ENCODE assay signal across 8 cellular contexts in the genomic region with DNA sequence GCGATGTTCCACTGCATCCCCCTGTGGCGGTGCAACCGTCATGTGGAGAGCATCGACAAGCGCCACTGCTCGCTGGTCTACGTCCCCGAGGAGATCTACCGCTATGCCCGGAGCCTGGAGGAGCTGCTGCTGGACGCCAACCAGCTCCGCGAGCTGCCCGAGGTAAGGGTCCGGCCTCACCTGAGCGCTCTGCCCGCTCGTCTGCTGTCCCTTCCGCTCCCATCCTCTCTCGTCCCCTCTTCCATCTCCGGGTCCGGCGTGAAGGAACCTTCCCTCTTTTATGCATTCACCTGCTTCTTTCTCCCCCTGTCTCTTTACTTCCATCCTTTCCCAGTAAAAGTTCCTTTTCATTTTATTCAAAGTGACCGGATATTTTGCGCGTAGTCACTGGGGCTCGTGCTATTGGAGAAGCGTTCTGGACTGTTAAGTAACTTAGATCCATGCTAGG. TPM values are rescaled to one million over a fixed set of nuclear protein-coding genes. Genes with fewer than 3 reads are reported as not detected.
DNase-seq lines count a peak whose midpoint lies in the region; ATAC-seq and TF ChIP-seq lines count a peak whose summit lies in the region.

No MANE protein-coding gene starts in this region.

- TF ChIP-seq RAD21 in HCT116 (IDR thresholded peaks at IDR 0.05; ENCODE audit: low read depth): no peak

- H3K4me3 ChIP-seq in DOHH2 (ENCODE audit: low read length) (peak overlapping the region; percentile 79), HCT116 (replicated peaks in 1 of 2; ENCODE audit: low read depth in 1 of 2, low read length in 2 of 2) (peak overlapping the region; percentile 65 to 75), coronary artery (peak overlapping the region; percentile 91), mucosa of rectum (ENCODE audit: low read length in 2 of 2) (peak overlapping the region; percentile 94 to 96)

- H3K27me3 ChIP-seq in DOHH2 (ENCODE audit: control insufficient read depth, low read length) (peaks cover 16% of the 10 kb centered on the region), HCT116 (ENCODE audit: insufficient read depth, low read length) (no peaks in the 10 kb centered on the region), mucosa of rectum (ENCODE audit: control insufficient read depth in 2 of 2, insufficient read depth in 2 of 2, low read length in 2 of 2) (no peaks in the 10 kb centered on the region)

- TF ChIP-seq POLR2A in HCT116 (IDR thresholded peaks at IDR 0.05; ENCODE audit: borderline replicate concordance, extremely low read depth, insufficient read depth, insufficient read length): no peak

- BruUV-seq in HCT116 (replicated peaks; lab: Mats Ljungman, UMichigan): no TSS peak

- H3F3A ChIP-seq in DOHH2 (ENCODE audit: control insufficient read depth, insufficient read depth): no peaks in the 10 kb centered on the region

- DNase-seq in HCT116 (ENCODE audit: low read depth, low spot score) (no peak), NCI-H748 treated with DMSO at 0.1 percent for 48 hours (lab: John Stamatoyannopoulos, UW) (peak; percentile 64), coronary artery (ENCODE audit: low spot score) (no peak), cerebellar nuclear complex (lab: John Stamatoyannopoulos, UW) (no peak), activated gamma-delta T cell treated with Interleukin-2 at 50 U/mL for 16 hours (no peak), SK-N-DZ (ENCODE audit: low spot score) (no peak)

- no peaks in the 10 kb centered on the region for H3K9me3 ChIP-seq in DOHH2 (ENCODE audit: control insufficient read depth, insufficient read depth, low read length)
- 0 out of 4 replicates have a peak, but pooled peaks cover 0 to 1% of the 10 kb centered on the region in 2 experiments for H3K9me3 ChIP-seq in HCT116 (ENCODE audit: control insufficient read depth in 1 of 2, insufficient read depth in 1 of 2, low read depth in 1 of 2, low read length in 2 of 2)
- no peaks in the 10 kb centered on the region for H3K9me3 ChIP-seq in mucosa of rectum (ENCODE audit: control insufficient read depth in 2 of 2, low read length in 2 of 2)

- H3K4me2 ChIP-seq in DOHH2 (ENCODE audit: low read length) (peak overlapping the region; percentile 89), HCT116 (ENCODE audit: low read length) (peak overlapping the region; percentile 95)

- peaks cover 18% of the 10 kb centered on the region for H3K79me2 ChIP-seq in DOHH2 (ENCODE audit: control insufficient read depth, low read length)
- peaks cover 49% of the 10 kb centered on the region for H3K79me2 ChIP-seq in HCT116 (ENCODE audit: insufficient read depth, low read length)

- no peaks in the 10 kb centered on the region for H3K36me3 ChIP-seq in DOHH2 (ENCODE audit: control insufficient read depth, low read length)
- no peaks in the 10 kb centered on the region for H3K36me3 ChIP-seq in HCT116 (ENCODE audit: control insufficient read depth in 1 of 2, insufficient read depth in 2 of 2, low read length in 2 of 2)
- H3K36me3 ChIP-seq in mucosa of rectum (ENCODE audit: control insufficient read depth in 2 of 2, insufficient read depth in 2 of 2, low read length in 2 of 2): no peaks in the 10 kb centered on the region

- H3K9me2 ChIP-seq in DOHH2 (replicated peaks; ENCODE audit: control insufficient read depth, low read length) (no peaks in the 10 kb centered on the region), HCT116 (ENCODE audit: insufficient read depth) (no peaks in the 10 kb centered on the region)

- intact Hi-C loops in HCT116 (cut with micrococcal nuclease): loop anchor here (2.0 kb wide), 1 partner anchor 60 kb away; no protein-coding TSS in a partner anchor

- H2AFZ ChIP-seq in HCT116 (ENCODE audit: low read depth, low read length, poor library complexity, severe bottlenecking): no peak overlapping the region

- H3K4me1 ChIP-seq in DOHH2 (ENCODE audit: control insufficient read depth, low read length) (peaks cover 21% of the 10 kb centered on the region), HCT116 (ENCODE audit: control insufficient read depth in 1 of 2, insufficient read depth in 2 of 2, low read length in 2 of 2) (peaks cover 23 to 44% of the 10 kb centered on the region in 2 experiments), mucosa of rectum (ENCODE audit: control insufficient read depth in 2 of 2, insufficient read depth in 2 of 2, low read length in 2 of 2) (peaks cover 11 to 34% of the 10 kb centered on the region in 2 donors)

- H3K27ac ChIP-seq in DOHH2 (ENCODE audit: low read depth, low read length) (no peak overlapping the region), HCT116 (ENCODE audit: low read depth, low read length) (peak overlapping the region; percentile 92), coronary artery (peak overlapping the region; percentile 79 to 87), mucosa of rectum (ENCODE audit: low read depth in 2 of 2, low read length in 2 of 2) (peak overlapping the region; percentile 73 to 83)

- ATAC-seq in HCT116: peak; percentile 21

- RAD21 ChIA-PET in HCT116 (lab: Charles Lee; ENCODE audit: low non-redundant PET in 1 of 2, low total read pairs in 2 of 2, uncharacterized antibody in 2 of 2, unreplicated experiment in 2 of 2): interaction anchor here (0.6 to 1.4 kb wide), 5 partner anchors 16 to 161 kb away, joined by 3 to 5 read pairs (median 4); no protein-coding TSS in a partner anchor

- H3K9ac ChIP-seq in HCT116 (ENCODE audit: low read length) (peak overlapping the region; percentile 76), mucosa of rectum (ENCODE audit: low read depth in 1 of 2, low read length in 2 of 2) (peak overlapping the region; percentile 83 to 84)

- no peak for TF ChIP-seq CTCF in DOHH2 (IDR thresholded peaks at IDR 0.05; ENCODE audit: low read depth, low read length, poor library complexity, severe bottlenecking)
- no peak for TF ChIP-seq CTCF in HCT116 (IDR thresholded peaks at IDR 0.05 in 2 of 3, conservative IDR thresholded peaks at IDR 0.05 in 1 of 3; ENCODE audit: borderline replicate concordance in 1 of 3, insufficient read depth in 1 of 3, low read depth in 2 of 3, low read length in 2 of 3)
- TF ChIP-seq CTCF in coronary artery (IDR thresholded peaks at IDR 0.05): no peak

- CTCF ChIA-PET in HCT116 (lab: Charles Lee): interaction anchor here (1.1 to 2.4 kb wide), 5 partner anchors 60 to 161 kb away, joined by 3 to 14 read pairs (median 6); no protein-coding TSS in a partner anchor

- POLR2A ChIA-PET in HCT116 (lab: Charles Lee): interaction anchor here (0.6 to 3.9 kb wide), 7 partner anchors 10 to 1638 kb away, joined by 3 to 20 read pairs (median 4); no protein-coding TSS in a partner anchor

- no peaks in the 10 kb centered on the region for H4K20me1 ChIP-seq in DOHH2 (ENCODE audit: control insufficient read depth, insufficient read depth, low read depth, low read length)
- no peaks in the 10 kb centered on the region for H4K20me1 ChIP-seq in HCT116 (ENCODE audit: insufficient read depth)

TF ChIP-seq in HCT116, 20 proteins besides CTCF, POLR2A, EP300 and RAD21:
- TF ChIP-seq CBX3 (IDR thresholded peaks at IDR 0.05; ENCODE audit: low read depth) (no peak), EZH2 (IDR thresholded peaks at IDR 0.05) (no peak), CEBPB (IDR thresholded peaks at IDR 0.05; ENCODE audit: low read depth) (no peak), SIN3A (IDR thresholded peaks at IDR 0.05; ENCODE audit: low read depth) (0 out of 2 replicates have a peak, but pooled peaks have one; percentile 17), ZNF274 (IDR thresholded peaks at IDR 0.05; ENCODE audit: low read depth, low read length) (no peak)

RNA-seq across cellular contexts. Expression of a gene that starts 0.5 kb away (rescaled TPM):
- total RNA-seq in HCT116 (2021; ENCODE audit: unreplicated experiment): 19.8 TPM
- 10.9 and 11.9 TPM in 2 replicates for polyA plus RNA-seq in HCT116 (2012)
- polyA plus RNA-seq in SK-N-DZ (2014; cell fraction: cytosol; rRNA removed): 5.0 and 7.0 TPM in 2 replicates
- polyA plus RNA-seq in SK-N-DZ (2014; cell fraction: nucleus; rRNA removed): 7.8 and 13.3 TPM in 2 replicates
